9 cellular contexts compared by ENCODE assay signal in genomic region chr3:53804697-53805462, GRCh38. TPM values are rescaled to one million over a fixed set of nuclear protein-coding genes. Genes with fewer than 3 reads are reported as not detected.
DNase-seq lines count a peak whose midpoint lies in the region; ATAC-seq and TF ChIP-seq lines count a peak whose summit lies in the region.
"Had no signal": no experiment of that assay in that cellular context is flagged by ENCODE, and none has a peak within 500 bp of the region (broad histone marks: within the 10 kb centered on the region; RNA-seq: fewer than 3 reads in every experiment).

No MANE protein-coding gene starts in this region.

- no peak overlapping the region for H3K27ac ChIP-seq in Karpas-422 (ENCODE audit: low read length)
- H3K27ac ChIP-seq: SJSA1 had no signal

- no peaks in the 10 kb centered on the region for H4K20me1 ChIP-seq in Karpas-422 (ENCODE audit: insufficient read depth, low read depth, low read length)

- H3K4me3 ChIP-seq in Karpas-422 (ENCODE audit: low read length) (no peak overlapping the region), foreskin fibroblast (ENCODE audit: low read depth in 1 of 2, low read length in 2 of 2) (no peak overlapping the region)
- H3K4me3 ChIP-seq: SJSA1 had no signal

- no peak overlapping the region for H2AFZ ChIP-seq in Karpas-422 (ENCODE audit: low read length)

- peaks cover 5% of the 10 kb centered on the region; the same call in 1 of the 2 replicates for H3K4me1 ChIP-seq in Karpas-422 (ENCODE audit: low read length)
- H3K4me1 ChIP-seq: SJSA1 had no signal

- peak; percentile 61 for ATAC-seq in GM21447 (IDR thresholded peaks at IDR 0.05; ENCODE audit: unreplicated experiment)
- ATAC-seq in HG02970 (IDR thresholded peaks at IDR 0.05; ENCODE audit: low FRiP score, unreplicated experiment): no peak

- no peak overlapping the region for H3K4me2 ChIP-seq in Karpas-422 (ENCODE audit: low read depth, low read length, poor library complexity, severe bottlenecking)

- H3K27me3 ChIP-seq in Karpas-422 (ENCODE audit: low read length): no peaks in the 10 kb centered on the region
- H3K27me3 ChIP-seq: SJSA1 had no signal

- DNase-seq in AG08396 (ENCODE audit: low spot score): peak; percentile 88
- DNase-seq in Karpas-422: peak; percentile 43
- DNase-seq in foreskin fibroblast: peak; percentile 65 to 88
- no peak for DNase-seq in SKM-1 (lab: John Stamatoyannopoulos, UW; ENCODE audit: unreplicated experiment)
- DNase-seq in GM19240 (ENCODE audit: insufficient read length, low spot score): no peak
- DNase-seq in NK-92 treated with Interleukin-12 subunit alpha and Interleukin-12 subunit beta, amount 100 ng/mL, for 24 hours (lab: John Stamatoyannopoulos, UW): no peak

- no peaks in the 10 kb centered on the region for H3K36me3 ChIP-seq in Karpas-422 (ENCODE audit: insufficient read depth, low read length)
- H3K36me3 ChIP-seq: SJSA1 had no signal

- no peak for TF ChIP-seq CTCF in foreskin fibroblast (IDR thresholded peaks at IDR 0.05; ENCODE audit: low read depth, low read length)

- H3K79me2 ChIP-seq in Karpas-422 (ENCODE audit: low read length): no peaks in the 10 kb centered on the region

- no peaks in the 10 kb centered on the region for H3K9me2 ChIP-seq in Karpas-422 (replicated peaks; ENCODE audit: insufficient read depth, low read length)

- H3K9ac ChIP-seq in Karpas-422 (ENCODE audit: low read length): no peak overlapping the region

- H3K9me3 ChIP-seq in Karpas-422 (ENCODE audit: low read length): no peaks in the 10 kb centered on the region
- H3K9me3 ChIP-seq: SJSA1 had no signal

RNA-seq across cellular contexts. Expression of gene CHDH, which starts 41.3 kb away (rescaled TPM):
- total RNA-seq in Karpas-422 (2014; rRNA removed; shearing (Covaris generic); ENCODE audit: low replicate concordance): not detected in 2 replicates
- total RNA-seq: SJSA1 had no signal

RNA-seq across cellular contexts. Expression of gene IL17RB, which starts 41.5 kb away (rescaled TPM):
- not detected in 2 replicates for total RNA-seq in Karpas-422 (2014; rRNA removed; shearing (Covaris generic); ENCODE audit: low replicate concordance)
- total RNA-seq: SJSA1 had no signal

Comparison
In these comparisons a context has a peak if more than half of its experiments do, and no peak if none do; other contexts are left out.
1. DNase-seq: peak in AG08396 (single experiment), Karpas-422 (single experiment) and foreskin fibroblast (2 of 2); none in SKM-1 (single experiment), GM19240 (single experiment) and NK-92 treated with Interleukin-12 subunit alpha and Interleukin-12 subunit beta, amount 100 ng/mL, for 24 hours (single experiment).